In the genomic region with DNA sequence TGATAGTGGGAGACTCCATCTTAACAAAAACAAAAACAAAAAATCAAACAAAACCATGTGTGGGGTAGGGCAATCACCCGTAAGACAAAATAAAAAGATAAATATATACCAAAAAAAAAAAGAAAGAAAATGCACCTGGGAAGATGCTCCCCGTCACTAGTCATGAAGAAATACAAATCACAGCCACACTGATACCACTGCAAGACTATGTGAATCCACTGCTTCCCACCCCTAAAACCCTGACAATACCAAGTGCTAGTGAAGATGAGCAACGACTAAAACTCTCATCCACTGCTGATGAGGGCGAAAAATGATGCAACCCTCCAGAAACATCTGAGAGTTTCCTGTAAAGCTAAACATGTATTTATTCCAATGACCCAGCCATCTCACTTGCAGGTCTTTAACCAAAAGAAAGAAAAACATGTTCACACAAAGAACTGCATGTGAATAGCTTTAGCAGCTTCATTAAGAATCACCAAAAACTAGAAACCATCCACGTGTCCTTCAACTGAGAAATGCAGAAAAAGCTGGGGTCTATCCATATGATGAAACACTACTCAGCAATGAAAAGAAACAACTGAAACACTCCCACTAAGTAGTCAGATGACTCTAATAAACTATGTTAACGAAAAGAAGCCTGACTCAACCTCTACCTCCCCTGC, we compare ENCODE assay signal across 11 cellular contexts. TPM values are rescaled to one million over a fixed set of nuclear protein-coding genes. Genes with fewer than 3 reads are reported as not detected.
DNase-seq lines count a peak whose midpoint lies in the region; ATAC-seq and TF ChIP-seq lines count a peak whose summit lies in the region.
"Had no signal": no experiment of that assay in that cellular context is flagged by ENCODE, and none has a peak within 500 bp of the region (broad histone marks: within the 10 kb centered on the region; RNA-seq: fewer than 3 reads in every experiment).

No MANE protein-coding gene starts in this region.

- peaks cover 10% of the 10 kb centered on the region for H3K36me3 Mint-ChIP-seq in HFFc6 (ENCODE audit: low read depth)
- peaks cover 11% of the 10 kb centered on the region for H3K36me3 Mint-ChIP-seq in activated naive CD4-positive, alpha-beta T cell treated with anti-CD3 and anti-CD28 coated beads, Interleukin-2, amount 10 ng/mL, durations not matched to agents 7 days and 5 days
- peaks cover 5% of the 10 kb centered on the region for H3K36me3 Mint-ChIP-seq in memory B cell

- H3K27ac ChIP-seq in BLaER1 treated with 17β-estradiol and CSF1 and Interleukin-3, amounts not matched to agents 10 nM and 100 nM, result peak overlapping the region in 7 of 11 experiments; percentile 0 to 55 (median 15); a peak in 8 of 22 replicates
- H3K27ac ChIP-seq in heart right ventricle, result no peak overlapping the region
- H3K27ac ChIP-seq: parathyroid adenoma had no signal

- H3K4me3 ChIP-seq in BLaER1 treated with 17β-estradiol and CSF1 and Interleukin-3, amounts not matched to agents 10 nM and 100 nM, result no peak overlapping the region
- H3K4me3 ChIP-seq in heart right ventricle, result no peak overlapping the region

- H3K27me3 ChIP-seq in BLaER1 treated with 17β-estradiol and CSF1 and Interleukin-3, amounts not matched to agents 10 nM and 100 nM, result no peaks in the 10 kb centered on the region
- no peaks in the 10 kb centered on the region for H3K27me3 ChIP-seq in heart right ventricle

- H3K27me3 Mint-ChIP-seq in HFFc6 (ENCODE audit: insufficient read depth) (peaks cover 2% of the 10 kb centered on the region; the same call in 1 of the 2 replicates), memory B cell (no peaks in the 10 kb centered on the region)
- no peaks in the 10 kb centered on the region for H3K27me3 Mint-ChIP-seq in activated naive CD4-positive, alpha-beta T cell treated with anti-CD3 and anti-CD28 coated beads, Interleukin-2, amount 10 ng/mL, durations not matched to agents 7 days and 5 days

- CTCF ChIA-PET in activated naive CD4-positive, alpha-beta T cell treated with anti-CD3 and anti-CD28 coated beads, Interleukin-2, amount 10 ng/mL, durations not matched to agents 7 days and 5 days (lab: Charles Lee), result no interaction called here

- peaks cover 82% of the 10 kb centered on the region for H3K4me1 Mint-ChIP-seq in HFFc6 (ENCODE audit: low read depth)
- H3K4me1 Mint-ChIP-seq in activated naive CD4-positive, alpha-beta T cell treated with anti-CD3 and anti-CD28 coated beads, Interleukin-2, amount 10 ng/mL, durations not matched to agents 7 days and 5 days, result peaks cover 80% of the 10 kb centered on the region
- peaks cover 62% of the 10 kb centered on the region for H3K4me1 Mint-ChIP-seq in memory B cell

- no peaks in the 10 kb centered on the region for H3K9me3 Mint-ChIP-seq in HFFc6
- no peaks in the 10 kb centered on the region for H3K9me3 Mint-ChIP-seq in activated naive CD4-positive, alpha-beta T cell treated with anti-CD3 and anti-CD28 coated beads, Interleukin-2, amount 10 ng/mL, durations not matched to agents 7 days and 5 days
- no peaks in the 10 kb centered on the region for H3K9me3 Mint-ChIP-seq in memory B cell

- H3K4me1 ChIP-seq in BLaER1 treated with 17β-estradiol and CSF1 and Interleukin-3, amounts not matched to agents 10 nM and 100 nM, result peaks cover 90 to 100% (median 95%) of the 10 kb centered on the region in 10 experiments
- H3K4me1 ChIP-seq in heart right ventricle, result peaks cover 33 to 99% (median 94%) of the 10 kb centered on the region in 9 donors

- 80% methylated on average over 6 of the region's 6 CpGs for WGBS in heart right ventricle, 2 donors

- H3K36me3 ChIP-seq in BLaER1 treated with 17β-estradiol and CSF1 and Interleukin-3, amounts not matched to agents 10 nM and 100 nM, result peaks cover 9 to 34% (median 26%) of the 10 kb centered on the region in 11 experiments; a peak in 20 of 22 replicates
- peaks cover 0 to 9% (median 0%) of the 10 kb centered on the region in 9 donors for H3K36me3 ChIP-seq in heart right ventricle

- TF ChIP-seq CTCF in HFFc6 (IDR thresholded peaks at IDR 0.05), result no peak
- no peak for TF ChIP-seq CTCF in heart right ventricle (IDR thresholded peaks at IDR 0.05)

- H3K4me3 Mint-ChIP-seq in HFFc6, result peak overlapping the region; percentile 59
- H3K4me3 Mint-ChIP-seq in activated naive CD4-positive, alpha-beta T cell treated with anti-CD3 and anti-CD28 coated beads, Interleukin-2, amount 10 ng/mL, durations not matched to agents 7 days and 5 days, result no peak overlapping the region
- peak overlapping the region; percentile 44 for H3K4me3 Mint-ChIP-seq in memory B cell

- peaks cover 0 to 9% (median 6%) of the 10 kb centered on the region in 11 experiments; a peak in 18 of 22 replicates for H3K9me3 ChIP-seq in BLaER1 treated with 17β-estradiol and CSF1 and Interleukin-3, amounts not matched to agents 10 nM and 100 nM (replicated peaks in 1 of 11)
- peaks cover 0 to 8% (median 0%) of the 10 kb centered on the region in 11 donors for H3K9me3 ChIP-seq in heart right ventricle

- intact Hi-C loops in heart right ventricle (cut with DNase I), result no loop called here

- peak; percentile 76 for DNase-seq in HFFc6
- no peak for DNase-seq in activated naive CD4-positive, alpha-beta T cell treated with anti-CD3 and anti-CD28 coated beads, Interleukin-2, amount 10 ng/mL, durations not matched to agents 7 days and 5 days
- DNase-seq in memory B cell (ENCODE audit: low spot score in 2 of 2), result no peak
- no peak for DNase-seq in central memory CD4-positive, alpha-beta T cell
- no peak for DNase-seq in heart right ventricle
- DNase-seq: activated gamma-delta T cell, KBM-7 had no signal

- H3K9ac ChIP-seq in BLaER1 treated with 17β-estradiol and CSF1 and Interleukin-3, amounts not matched to agents 10 nM and 100 nM, result no peak overlapping the region; a peak in 1 of 22 replicates
- H3K9ac ChIP-seq: parathyroid adenoma had no signal

- peak overlapping the region; percentile 27 to 89 (median 83); a peak in 20 of 22 replicates for H3K4me2 ChIP-seq in BLaER1 treated with 17β-estradiol and CSF1 and Interleukin-3, amounts not matched to agents 10 nM and 100 nM

- H4K20me1 ChIP-seq in BLaER1 treated with 17β-estradiol and CSF1 and Interleukin-3, amounts not matched to agents 10 nM and 100 nM, result peaks cover 100% of the 10 kb centered on the region in 11 experiments

- H3K27ac Mint-ChIP-seq in HFFc6 (peak overlapping the region; percentile 98), memory B cell (peak overlapping the region; percentile 33)
- H3K27ac Mint-ChIP-seq in activated naive CD4-positive, alpha-beta T cell treated with anti-CD3 and anti-CD28 coated beads, Interleukin-2, amount 10 ng/mL, durations not matched to agents 7 days and 5 days, result peak overlapping the region; percentile 50

- ATAC-seq in memory B cell (ENCODE audit: low read depth), result no peak
- ATAC-seq in HG03520 (IDR thresholded peaks at IDR 0.05; ENCODE audit: unreplicated experiment), result no peak
- ATAC-seq in heart right ventricle, result no peak
- no peak for ATAC-seq in GM21515 (IDR thresholded peaks at IDR 0.05; ENCODE audit: unreplicated experiment)

RNA-seq across cellular contexts. Expression of gene BRD4, which starts 31.7 kb away (rescaled TPM):
- 10 to 100 TPM; 74.9 to 85.2 (median 81.5) TPM for total RNA-seq in HFFc6 (2021; fragmentation: NEBNext Ultra II Directional; extraction: Animal tissue kit (Norgen Biotek cat#: 25700))
- total RNA-seq in heart right ventricle, result 10 to 100 TPM; 51.6 to 85.1 (median 54.7) TPM
- polyA plus RNA-seq in heart right ventricle, result 10 to 100 TPM; 31.2 to 34.8 TPM

Comparison
In these comparisons a context has a peak if more than half of its experiments do, and no peak if none do; other contexts are left out.
1. H3K27ac ChIP-seq: peak in BLaER1 treated with 17β-estradiol and CSF1 and Interleukin-3, amounts not matched to agents 10 nM and 100 nM (7 of 11); none in heart right ventricle (0 of 10).
2. H3K27ac Mint-ChIP-seq: peak in every context shown above with its lines; median percentile 98 in HFFc6; 50 in activated naive CD4-positive, alpha-beta T cell treated with anti-CD3 and anti-CD28 coated beads, Interleukin-2, amount 10 ng/mL, durations not matched to agents 7 days and 5 days; 33 in memory B cell.